ENCODE assay signal across 17 cellular contexts in genomic region chr1:7313081-7313546, GRCh38.
A peak's percentile ranks its signal among the peaks of the same experiment; 100 is the strongest.
DNase-seq lines count a peak whose midpoint lies in the region; ATAC-seq and TF ChIP-seq lines count a peak whose summit lies in the region.
"Had no signal": no experiment of that assay in that cellular context is flagged by ENCODE, and none has a peak within 500 bp of the region (broad histone marks: within the 10 kb centered on the region; RNA-seq: fewer than 3 reads in every experiment).

No MANE protein-coding gene starts in this region.

- no peaks in the 10 kb centered on the region for H3K36me3 ChIP-seq in left ventricle myocardium inferior

- DNase-seq in EH (ENCODE audit: low read depth) = peak; percentile 73
- peak; percentile 38 to 62 for DNase-seq in NCI-H526 (lab: John Stamatoyannopoulos, UW)
- DNase-seq in choroid plexus epithelial cell (ENCODE audit: low read depth) = peak; percentile 43
- DNase-seq in mesothelial cell of epicardium (ENCODE audit: low spot score in 2 of 2, unreplicated experiment in 2 of 2) = no peak
- no peak for DNase-seq in activated T-cell treated with anti-CD3 and anti-CD28 coated beads, Interleukin-2, amount 50 U/mL, for 4 hours
- no peak for DNase-seq in left ventricle myocardium inferior
- DNase-seq: activated CD4-positive, alpha-beta T cell treated with anti-CD3 and anti-CD28 coated beads for 1 hour; activated T-cell treated with anti-CD3 and anti-CD28 coated beads, Interleukin-2, amount 50 U/mL, for 48 hours; amniotic stem cell; C1 segment of cervical spinal cord; kidney; naive thymus-derived CD4-positive, alpha-beta T cell; stimulated activated naive CD8-positive, alpha-beta T cell treated with anti-CD3 and anti-CD28 coated beads, Interleukin-15, amount 100 ng/mL, for 72 hours; T-cell had no signal

- H3K27me3 ChIP-seq in left ventricle myocardium inferior (ENCODE audit: low read depth) = peaks cover 4% of the 10 kb centered on the region

- peaks cover 13% of the 10 kb centered on the region for H3K4me1 Mint-ChIP-seq in mesothelial cell of epicardium
- no peaks in the 10 kb centered on the region for H3K4me1 Mint-ChIP-seq in activated T-cell treated with anti-CD3 and anti-CD28 coated beads, Interleukin-2, amount 50 U/mL, for 4 hours (ENCODE audit: low read depth)
- H3K4me1 Mint-ChIP-seq: naive thymus-derived CD4-positive, alpha-beta T cell; stimulated activated naive CD8-positive, alpha-beta T cell treated with anti-CD3 and anti-CD28 coated beads, Interleukin-15, amount 100 ng/mL, for 72 hours had no signal

- H3K4me3 Mint-ChIP-seq in mesothelial cell of epicardium = no peak overlapping the region
- H3K4me3 Mint-ChIP-seq in activated T-cell treated with anti-CD3 and anti-CD28 coated beads, Interleukin-2, amount 50 U/mL, for 4 hours = no peak overlapping the region
- H3K4me3 Mint-ChIP-seq: naive thymus-derived CD4-positive, alpha-beta T cell; stimulated activated naive CD8-positive, alpha-beta T cell treated with anti-CD3 and anti-CD28 coated beads, Interleukin-15, amount 100 ng/mL, for 72 hours; T-cell had no signal

- H3K27ac ChIP-seq in left ventricle myocardium inferior (replicated peaks) = no peak overlapping the region

- H3K27me3 Mint-ChIP-seq in mesothelial cell of epicardium (ENCODE audit: low read depth) = no peaks in the 10 kb centered on the region
- H3K27me3 Mint-ChIP-seq in activated T-cell treated with anti-CD3 and anti-CD28 coated beads, Interleukin-2, amount 50 U/mL, for 4 hours (ENCODE audit: low read depth) = peaks cover 22% of the 10 kb centered on the region

- ATAC-seq in GM21825 (IDR thresholded peaks at IDR 0.05; ENCODE audit: unreplicated experiment) (no peak), GM19351 (IDR thresholded peaks at IDR 0.05; ENCODE audit: unreplicated experiment) (no peak)
- no peak for ATAC-seq in activated T-cell treated with anti-CD3 and anti-CD28 coated beads, Interleukin-2, amount 50 U/mL, for 4 hours
- ATAC-seq: naive thymus-derived CD4-positive, alpha-beta T cell; sciatic nerve; stimulated activated naive CD8-positive, alpha-beta T cell treated with anti-CD3 and anti-CD28 coated beads, Interleukin-15, amount 100 ng/mL, for 72 hours; T-cell had no signal

- peaks cover 22% of the 10 kb centered on the region for H3K9me3 Mint-ChIP-seq in mesothelial cell of epicardium
- peaks cover 6% of the 10 kb centered on the region for H3K9me3 Mint-ChIP-seq in activated T-cell treated with anti-CD3 and anti-CD28 coated beads, Interleukin-2, amount 50 U/mL, for 4 hours

- H3K9me3 ChIP-seq in left ventricle myocardium inferior (replicated peaks) = peaks cover 11% of the 10 kb centered on the region

- TF ChIP-seq CTCF in choroid plexus epithelial cell (conservative IDR thresholded peaks at IDR 0.05; ENCODE audit: low read depth, low read length) (no peak), mesothelial cell of epicardium (IDR thresholded peaks at IDR 0.05; ENCODE audit: unreplicated experiment) (no peak), left ventricle myocardium inferior (IDR thresholded peaks at IDR 0.05; ENCODE audit: borderline replicate concordance) (no peak)

- H3K4me1 ChIP-seq in left ventricle myocardium inferior = no peaks in the 10 kb centered on the region

- no peak overlapping the region for H3K4me3 ChIP-seq in choroid plexus epithelial cell (ENCODE audit: low read depth, low read length)
- H3K4me3 ChIP-seq in left ventricle myocardium inferior = no peak overlapping the region

- intact Hi-C loops in left ventricle myocardium inferior (cut with micrococcal nuclease) = no loop called here

- peaks cover 3% of the 10 kb centered on the region for H3K36me3 Mint-ChIP-seq in mesothelial cell of epicardium
- no peaks in the 10 kb centered on the region for H3K36me3 Mint-ChIP-seq in activated T-cell treated with anti-CD3 and anti-CD28 coated beads, Interleukin-2, amount 50 U/mL, for 4 hours (ENCODE audit: insufficient read depth)
- H3K36me3 Mint-ChIP-seq: T-cell had no signal

- peak overlapping the region; percentile 75 for H3K27ac Mint-ChIP-seq in mesothelial cell of epicardium
- H3K27ac Mint-ChIP-seq: naive thymus-derived CD4-positive, alpha-beta T cell; stimulated activated naive CD8-positive, alpha-beta T cell treated with anti-CD3 and anti-CD28 coated beads, Interleukin-15, amount 100 ng/mL, for 72 hours; T-cell had no signal

Comparison
In these comparisons a context has a peak if more than half of its experiments do, and no peak if none do; other contexts are left out.
1. DNase-seq: peak in EH (single experiment), NCI-H526 (2 of 2) and choroid plexus epithelial cell (single experiment); none in mesothelial cell of epicardium (0 of 2), activated T-cell treated with anti-CD3 and anti-CD28 coated beads, Interleukin-2, amount 50 U/mL, for 4 hours (single experiment) and left ventricle myocardium inferior (single experiment).